7 cellular contexts compared by ENCODE assay signal in the genomic region with DNA sequence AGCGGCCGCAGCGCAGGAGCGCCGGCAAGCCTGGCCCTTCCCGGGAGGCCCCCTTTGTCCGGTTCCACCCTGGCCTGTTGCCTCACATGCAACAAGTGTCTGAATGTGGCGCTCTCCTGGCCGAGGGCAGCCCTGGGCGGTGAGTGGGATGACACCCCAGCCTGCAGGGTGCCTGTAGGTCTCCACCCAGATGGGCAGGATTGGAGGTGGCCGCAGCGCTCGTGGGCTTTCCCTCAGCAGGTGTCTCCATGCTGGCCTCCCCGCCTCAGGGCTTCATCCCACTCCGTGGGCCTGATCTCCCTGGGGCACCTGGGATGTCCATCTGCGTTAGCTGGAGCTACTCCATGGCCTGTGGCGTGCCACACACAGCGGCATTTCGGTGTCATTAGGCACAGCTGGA. TPM values are rescaled to one million over a fixed set of nuclear protein-coding genes. Genes with fewer than 3 reads are reported as not detected.
DNase-seq lines count a peak whose midpoint lies in the region; ATAC-seq and TF ChIP-seq lines count a peak whose summit lies in the region.
"Had no signal": no experiment of that assay in that cellular context is flagged by ENCODE, and none has a peak within 500 bp of the region (broad histone marks: within the 10 kb centered on the region; RNA-seq: fewer than 3 reads in every experiment).

No MANE protein-coding gene starts in this region.

- H3K9me3 ChIP-seq in left lung (no peaks in the 10 kb centered on the region), adrenal gland (replicated peaks in 1 of 3) (no peaks in the 10 kb centered on the region)

- 70 to 83% (median 80%) methylated on average over 7 to 19 of the region's 19 CpGs for WGBS in adrenal gland, 4 donors

- ATAC-seq in left lung, result no peak

- peaks cover 0 to 8% of the 10 kb centered on the region in 2 donors for H3K36me3 ChIP-seq in left lung
- peaks cover 0 to 8% of the 10 kb centered on the region in 2 donors for H3K36me3 ChIP-seq in adrenal gland (replicated peaks in 1 of 2)

- peaks cover 25 to 36% of the 10 kb centered on the region in 2 donors for H3K4me1 ChIP-seq in left lung
- H3K4me1 ChIP-seq in adrenal gland (replicated peaks in 1 of 2), result peaks cover 23 to 31% of the 10 kb centered on the region in 2 donors

- H3K27me3 ChIP-seq in left lung, result no peaks in the 10 kb centered on the region
- no peaks in the 10 kb centered on the region for H3K27me3 ChIP-seq in adrenal gland

- H3K4me3 ChIP-seq in AG10803 (ENCODE audit: low read length) (peak overlapping the region; percentile 71), left lung (peak overlapping the region; percentile 78 to 83), adrenal gland (peak overlapping the region in 2 of 4 donors; percentile 86 to 100)

- intact Hi-C loops in left lung (cut with DNase I), result no loop called here
- intact Hi-C loops in adrenal gland (cut with DNase I), result no loop called here

- TF ChIP-seq CTCF in AG10803 (conservative IDR thresholded peaks at IDR 0.05; ENCODE audit: low read length) (no peak), VCaP (conservative IDR thresholded peaks at IDR 0.05) (no peak), left lung (IDR thresholded peaks at IDR 0.05) (no peak), adrenal gland (IDR thresholded peaks at IDR 0.05) (no peak)

- H3K27ac ChIP-seq in VCaP, result peak overlapping the region; percentile 99
- H3K27ac ChIP-seq in left lung, result no peak overlapping the region
- H3K27ac ChIP-seq in adrenal gland, result peak overlapping the region in 1 of 5 donors; percentile 100

- no peak for TF ChIP-seq POLR2A in adrenal gland (IDR thresholded peaks at IDR 0.05)

- DNase-seq in AG10803 (ENCODE audit: low read depth) (no peak), left lung (peak in 1 of 2 donors; percentile 80), cerebellum (ENCODE audit: low spot score) (no peak), SIG-M5 (lab: John Stamatoyannopoulos, UW) (no peak), adrenal gland (no peak)
- DNase-seq: NCI-H446 treated with DMSO at 0.1 percent for 48 hours had no signal

RNA-seq across cellular contexts. Expression of a gene that starts 1.5 kb away (rescaled TPM):
- total RNA-seq in left lung, result 10 to 100 TPM; 55.3 to 73.5 TPM
- total RNA-seq in cerebellum, result 44.6 TPM
- 100 to 1,000 TPM in 2 of 8 donors, 10 to 100 TPM in 6; 28.3 to 158 (median 85.8) TPM for total RNA-seq in adrenal gland
- 100 to 1,000 TPM in 2 of 3 donors, 1 to 10 TPM in 1; 1.3 to 608 (median 224) TPM for polyA plus RNA-seq in adrenal gland

RNA-seq across cellular contexts. Expression of a gene that starts 15.1 kb away (rescaled TPM):
- total RNA-seq in left lung (10 to 100 TPM; 43.5 to 56.7 TPM), cerebellum (0.64 TPM), adrenal gland (10 to 100 TPM in 3 of 8 donors, 1 to 10 TPM in 5; 1.6 to 21.5 (median 8.8) TPM)
- polyA plus RNA-seq in adrenal gland, result 10 to 100 TPM in 1 of 3 donors, 1 to 10 TPM in 1, not detected in 1; 9.8 to 28.0 TPM

RNA-seq across cellular contexts. Expression of a gene that starts 16.9 kb away (rescaled TPM):
- total RNA-seq in left lung, result 10 to 100 TPM in 1 of 2 donors, 1 to 10 TPM in 1; 7.7 to 12.2 TPM
- 2.3 TPM for total RNA-seq in cerebellum
- 10 to 100 TPM in 7 of 8 donors, 1 to 10 TPM in 1; 9.4 to 73.6 (median 39.0) TPM for total RNA-seq in adrenal gland
- 10 to 100 TPM in 2 of 3 donors, 1 to 10 TPM in 1; 2.0 to 40.1 (median 39.7) TPM for polyA plus RNA-seq in adrenal gland

RNA-seq across cellular contexts. Expression of a gene that starts 42.0 kb away (rescaled TPM):
- total RNA-seq in left lung (10 to 100 TPM; 16.3 to 23.2 TPM), cerebellum (5.4 TPM), adrenal gland (10 to 100 TPM in 7 of 8 donors, 1 to 10 TPM in 1; 8.8 to 23.6 (median 17.6) TPM)
- 10 to 100 TPM; 26.5 to 65.4 (median 43.6) TPM for polyA plus RNA-seq in adrenal gland

RNA-seq across cellular contexts. Expression of a gene that starts 42.2 kb away (rescaled TPM):
- total RNA-seq in left lung (100 to 1,000 TPM; 120 to 141 TPM), cerebellum (35.7 TPM), adrenal gland (100 to 1,000 TPM in 5 of 8 donors, 10 to 100 TPM in 3; 87.7 to 219 (median 110) TPM)
- 100 to 1,000 TPM in 2 of 3 donors, 10 to 100 TPM in 1; 84.2 to 132 (median 108) TPM for polyA plus RNA-seq in adrenal gland
